13 cellular contexts compared by ENCODE assay signal in genomic region chr12:92400006-92400405, GRCh38.
DNase-seq lines count a peak whose midpoint lies in the region; ATAC-seq, FAIRE-seq and TF ChIP-seq lines count a peak whose summit lies in the region.
"Had no signal": no experiment of that assay in that cellular context is flagged by ENCODE, and none has a peak within 500 bp of the region (broad histone marks: within the 10 kb centered on the region; RNA-seq: fewer than 3 reads in every experiment).

No MANE protein-coding gene starts in this region.

- H3K4me3 ChIP-seq in BLaER1 treated with 17β-estradiol and CSF1 and Interleukin-3, amounts not matched to agents 10 nM and 100 nM: no peak overlapping the region
- H3K4me3 ChIP-seq in bronchial epithelial cell (ENCODE audit: low read depth, low read length): no peak overlapping the region
- H3K4me3 ChIP-seq: ovary, thyroid gland had no signal

- intact Hi-C loops in posterior cingulate gyrus (cut with DNase I): no loop called here

- no peaks in the 10 kb centered on the region for H3K36me3 ChIP-seq in BLaER1 treated with 17β-estradiol and CSF1 and Interleukin-3, amounts not matched to agents 10 nM and 100 nM
- H3K36me3 ChIP-seq in bronchial epithelial cell (ENCODE audit: control insufficient read depth, insufficient read depth, low read length): no peaks in the 10 kb centered on the region
- H3K36me3 ChIP-seq: ovary, thyroid gland had no signal

- H3K9ac ChIP-seq in BLaER1 treated with 17β-estradiol and CSF1 and Interleukin-3, amounts not matched to agents 10 nM and 100 nM: no peak overlapping the region

- TF ChIP-seq CTCF in bronchial epithelial cell (IDR thresholded peaks at IDR 0.05; ENCODE audit: insufficient read depth, low read length, severe bottlenecking): no peak

- no peaks in the 10 kb centered on the region for H4K20me1 ChIP-seq in BLaER1 treated with 17β-estradiol and CSF1 and Interleukin-3, amounts not matched to agents 10 nM and 100 nM

- peaks cover 5 to 17% (median 11%) of the 10 kb centered on the region in 11 experiments; a peak in 18 of 22 replicates for H3K9me3 ChIP-seq in BLaER1 treated with 17β-estradiol and CSF1 and Interleukin-3, amounts not matched to agents 10 nM and 100 nM (replicated peaks in 1 of 11)
- H3K9me3 ChIP-seq: ovary, thyroid gland had no signal

- H3K27ac ChIP-seq in BLaER1 treated with 17β-estradiol and CSF1 and Interleukin-3, amounts not matched to agents 10 nM and 100 nM: peak overlapping the region in 2 of 11 experiments; percentile 11 to 26; a peak in 2 of 22 replicates
- H3K27ac ChIP-seq: ovary, thyroid gland had no signal

- H3K4me2 ChIP-seq in BLaER1 treated with 17β-estradiol and CSF1 and Interleukin-3, amounts not matched to agents 10 nM and 100 nM: peak overlapping the region in 7 of 11 experiments; percentile 1 to 74 (median 13); a peak in 9 of 22 replicates

- peak; percentile 96 for FAIRE-seq in GM19239 (lab: Jason Lieb, UNC)
- FAIRE-seq in bronchial epithelial cell (lab: Jason Lieb, UNC): peak; percentile 66

- peak; percentile 31 for ATAC-seq in HG03280 (IDR thresholded peaks at IDR 0.05; ENCODE audit: unreplicated experiment)

- no peaks in the 10 kb centered on the region for H3K27me3 ChIP-seq in BLaER1 treated with 17β-estradiol and CSF1 and Interleukin-3, amounts not matched to agents 10 nM and 100 nM
- H3K27me3 ChIP-seq in bronchial epithelial cell (ENCODE audit: control insufficient read depth, insufficient read depth, low read length): no peaks in the 10 kb centered on the region
- H3K27me3 ChIP-seq: ovary, thyroid gland had no signal

- DNase-seq in GM19239 (ENCODE audit: insufficient read length, low spot score) (no peak), bronchial epithelial cell (ENCODE audit: low read depth) (no peak), NCI-H2196 treated with DMSO at 0.1 percent for 48 hours (lab: John Stamatoyannopoulos, UW; ENCODE audit: unreplicated experiment) (no peak), HUDEP-2 (lab: John Stamatoyannopoulos, UW; ENCODE audit: unreplicated experiment in 76 of 76) (no peak), NCI-H1694 (lab: John Stamatoyannopoulos, UW) (no peak), posterior cingulate gyrus (no peak)
- DNase-seq: NCI-H1048; ovary; stimulated activated CD4-positive, alpha-beta T cell treated with anti-CD3 and anti-CD28 coated beads, Interleukin-4, amount 100 ng/mL, for 24 hours; T-helper 9 cell; thyroid gland had no signal

- peaks cover 9 to 47% (median 36%) of the 10 kb centered on the region in 10 experiments for H3K4me1 ChIP-seq in BLaER1 treated with 17β-estradiol and CSF1 and Interleukin-3, amounts not matched to agents 10 nM and 100 nM
- H3K4me1 ChIP-seq: thyroid gland had no signal
